8 cellular contexts compared by ENCODE assay signal in the genomic region with DNA sequence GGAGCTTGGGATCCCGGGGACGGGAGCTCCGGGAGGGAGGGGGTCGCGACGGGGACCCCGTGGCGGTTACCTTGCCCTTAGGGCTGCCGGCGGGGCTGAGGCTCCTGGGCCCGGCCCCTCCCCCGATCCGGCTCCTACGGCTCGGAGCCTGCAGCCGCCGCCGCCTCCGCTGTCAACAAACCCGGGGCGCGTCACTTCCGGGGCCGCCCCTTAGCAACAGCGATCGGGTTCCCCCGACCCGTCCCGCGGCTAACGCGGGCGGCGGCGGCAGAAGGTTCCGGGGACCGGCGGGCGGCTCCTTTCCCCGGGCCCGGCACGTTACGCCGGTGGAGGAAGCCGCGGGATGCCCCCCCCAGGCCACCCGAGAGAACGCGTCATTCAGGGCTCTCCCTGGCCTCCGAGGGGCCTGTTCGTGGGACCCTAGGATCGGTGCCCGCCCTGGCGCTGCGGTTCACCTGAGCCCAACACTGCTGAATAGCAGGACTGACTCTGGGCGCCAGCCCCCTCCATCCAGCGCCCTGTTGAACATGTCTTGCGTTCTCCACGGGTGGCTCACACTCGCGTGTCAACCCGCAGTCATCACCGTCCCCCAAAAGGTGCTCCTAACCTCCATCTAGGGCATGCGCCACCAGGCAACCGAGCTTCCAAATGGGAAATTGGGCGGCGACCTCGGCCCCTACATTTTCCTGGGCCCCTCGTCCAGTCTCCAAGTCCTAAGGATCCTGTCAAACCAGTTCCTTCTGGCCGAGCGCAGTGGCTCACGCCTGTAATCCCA. TPM values are rescaled to one million over a fixed set of nuclear protein-coding genes. Genes with fewer than 3 reads are reported as not detected.
DNase-seq lines count a peak whose midpoint lies in the region; ATAC-seq and TF ChIP-seq lines count a peak whose summit lies in the region.

Gene ZER1, minus strand, starts transcription at position 183 of the 775 bp plus-strand sequence. CDS start 16,362 bp downstream, outside the sequence.

- no peak for TF ChIP-seq CTCF in kidney epithelial cell (IDR thresholded peaks at IDR 0.05; ENCODE audit: insufficient read depth, low read length, poor library complexity, severe bottlenecking)

- no peaks in the 10 kb centered on the region for H3K36me3 ChIP-seq in kidney epithelial cell (ENCODE audit: control insufficient read depth, insufficient read depth, low read length)

- ATAC-seq in GM19025 (IDR thresholded peaks at IDR 0.05; ENCODE audit: low read depth, unreplicated experiment) (peak; percentile 89), HG03280 (IDR thresholded peaks at IDR 0.05; ENCODE audit: unreplicated experiment) (peak; percentile 94)

- peak within 1 kb of the TSS; percentile 98 for H3K4me3 ChIP-seq in kidney epithelial cell (ENCODE audit: low read depth, low read length)

- no peaks in the 10 kb centered on the region for H3K27me3 ChIP-seq in kidney epithelial cell (ENCODE audit: control insufficient read depth, insufficient read depth, low read length)

- DNase-seq in AG08395 (ENCODE audit: low spot score) (peak; percentile 98), NCI-H460 (ENCODE audit: extremely low read depth, low read depth) (peak; percentile 84), cerebellar cortex (ENCODE audit: low spot score) (peak; percentile 87), kidney epithelial cell (ENCODE audit: low read depth) (no peak)
- peak; percentile 95 for DNase-seq in activated CD4-positive, CD25-positive, alpha-beta regulatory T cell treated with anti-CD3 and anti-CD28 coated beads, Interleukin-2, amount 50 U/mL, for 72 hours
- DNase-seq in stimulated activated CD4-positive, alpha-beta T cell treated with anti-CD3 and anti-CD28 coated beads, Interleukin-15, amount 100 ng/mL, for 24 hours = peak; percentile 96

RNA-seq across cellular contexts. Expression of gene ZER1, which starts in this region (rescaled TPM):
- total RNA-seq in NCI-H460 (2014; rRNA removed; shearing (Covaris generic)) = 12.5 and 12.6 TPM in 2 replicates
- 20.6 and 25.2 TPM in 2 replicates for polyA plus RNA-seq in NCI-H460 (2014; cell fraction: nucleus; rRNA removed)
- total RNA-seq in kidney epithelial cell = 24.2 and 49.8 TPM in 2 replicates
